In the genomic region with DNA sequence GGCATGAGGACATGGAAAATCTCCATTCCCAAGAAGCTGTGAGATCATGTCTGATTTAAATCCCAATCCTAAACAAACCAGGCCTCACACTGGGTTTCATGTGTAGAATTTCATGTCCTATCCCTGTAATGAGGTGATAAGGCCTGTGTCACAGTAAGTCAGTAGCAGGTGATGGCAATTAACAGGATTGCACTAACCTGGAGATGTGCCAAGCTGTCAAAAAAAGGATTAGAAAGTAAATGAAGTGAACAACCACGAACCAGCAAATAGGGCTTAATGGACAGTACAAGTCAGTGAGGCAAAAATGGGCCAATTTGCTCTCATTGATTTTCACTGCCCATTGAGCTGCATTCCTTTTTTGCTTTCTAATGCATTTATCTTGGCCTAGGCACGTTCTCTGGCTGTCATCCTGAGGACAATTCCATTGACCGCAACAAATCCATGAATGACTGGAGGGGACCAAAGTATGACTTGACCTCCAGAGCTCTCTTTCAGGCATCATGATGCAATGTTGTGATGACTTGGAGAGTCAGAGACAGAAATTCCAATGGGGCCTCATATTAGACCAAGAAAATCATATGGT, we compare ENCODE assay signal across 19 cellular contexts.
DNase-seq lines count a peak whose midpoint lies in the region; ATAC-seq, FAIRE-seq and TF ChIP-seq lines count a peak whose summit lies in the region.
"Had no signal": no experiment of that assay in that cellular context is flagged by ENCODE, and none has a peak within 500 bp of the region (broad histone marks: within the 10 kb centered on the region; RNA-seq: fewer than 3 reads in every experiment).

No MANE protein-coding gene starts in this region.

- no peaks in the 10 kb centered on the region for H3K27me3 ChIP-seq in heart right ventricle
- H3K27me3 ChIP-seq in left lung, result no peaks in the 10 kb centered on the region
- H3K27me3 ChIP-seq: gastroesophageal sphincter, right lobe of liver, transverse colon had no signal

- FAIRE-seq in islet of Langerhans (lab: Jason Lieb, UNC) (peak; percentile 100), RCC 7860 (lab: Jason Lieb, UNC) (no peak)

- POLR2A ChIA-PET in HEK293 (lab: Yijun Ruan, JAX), result interaction anchor here (1.0 to 1.8 kb wide), 2 partner anchors 24 to 674 kb away, joined by 3 to 4 read pairs; partner anchors contain the start of gene ADGRL2

- ATAC-seq in heart right ventricle (no peak), left lung (no peak)
- ATAC-seq: activated naive CD4-positive, alpha-beta T cell treated with anti-CD3 and anti-CD28 coated beads, Interleukin-2, amount 50 U/mL, for 72 hours; gastroesophageal sphincter; right lobe of liver; Right ventricle myocardium inferior had no signal

- peak overlapping the region; percentile 38; the same call in 1 of the 2 replicates for H3K27ac ChIP-seq in HEK293 (ENCODE audit: extremely low read depth, low read depth, low read length)
- H3K27ac ChIP-seq in heart right ventricle, result no peak overlapping the region
- no peak overlapping the region for H3K27ac ChIP-seq in left lung
- H3K27ac ChIP-seq: gastroesophageal sphincter, GM23248, right lobe of liver, transverse colon had no signal

- H3K4me1 ChIP-seq in HEK293 (ENCODE audit: control insufficient read depth, insufficient read depth, low read length) (no peaks in the 10 kb centered on the region), heart right ventricle (peaks cover 0 to 5% (median 0%) of the 10 kb centered on the region in 9 donors), left lung (no peaks in the 10 kb centered on the region)
- H3K4me1 ChIP-seq: gastroesophageal sphincter, right lobe of liver, transverse colon had no signal

- TF ChIP-seq CTCF in HEK293 (tag by site-specific recombination; IDR thresholded peaks at IDR 0.05) (no peak), heart right ventricle (IDR thresholded peaks at IDR 0.05) (no peak), left lung (IDR thresholded peaks at IDR 0.05) (no peak)

- no peaks in the 10 kb centered on the region for H3K9me3 ChIP-seq in HEK293 (ENCODE audit: control insufficient read depth, insufficient read depth, low read depth, low read length)
- no peaks in the 10 kb centered on the region for H3K9me3 ChIP-seq in heart right ventricle
- no peaks in the 10 kb centered on the region for H3K9me3 ChIP-seq in left lung
- H3K9me3 ChIP-seq: gastroesophageal sphincter, right lobe of liver, transverse colon had no signal

- no peaks in the 10 kb centered on the region for H3K36me3 ChIP-seq in HEK293 (ENCODE audit: control insufficient read depth in 2 of 2, insufficient read depth in 1 of 2, low read length in 2 of 2)
- H3K36me3 ChIP-seq in heart right ventricle, result no peaks in the 10 kb centered on the region
- H3K36me3 ChIP-seq in left lung, result no peaks in the 10 kb centered on the region
- H3K36me3 ChIP-seq: gastroesophageal sphincter, right lobe of liver, transverse colon had no signal

- intact Hi-C loops in heart right ventricle (cut with DNase I), result no loop called here
- intact Hi-C loops in left lung (cut with DNase I), result no loop called here

- 55 to 56% methylated on average over 3 of the region's 3 CpGs for WGBS in heart right ventricle, 2 donors

- DNase-seq in NCI-H146 treated with DMSO at 0.1 percent for 48 hours (lab: John Stamatoyannopoulos, UW; ENCODE audit: unreplicated experiment) (peak; percentile 99), SHP77 treated with DMSO at 0.1 percent for 48 hours (lab: John Stamatoyannopoulos, UW) (peak; percentile 20), heart right ventricle (no peak), RCC 7860 (ENCODE audit: low spot score) (no peak), HCEC 1CT (no peak), left lung (no peak)
- DNase-seq: activated CD4-positive, alpha-beta T cell treated with anti-CD3 and anti-CD28 coated beads for 4 hours; activated T-cell treated with anti-CD3 and anti-CD28 coated beads for 4 hours; endodermal cell; GM23248; NCI-H1092 treated with DMSO at 0.1 percent for 48 hours; right lobe of liver; stimulated activated CD4-positive, alpha-beta T cell treated with anti-CD3 and anti-CD28 coated beads, Interleukin-4, amount 100 ng/mL, for 4 hours; transverse colon had no signal

- no peak overlapping the region for H3K4me3 ChIP-seq in HEK293 (ENCODE audit: low read depth, low read length)
- no peak overlapping the region for H3K4me3 ChIP-seq in heart right ventricle
- H3K4me3 ChIP-seq in left lung, result no peak overlapping the region
- H3K4me3 ChIP-seq: gastroesophageal sphincter, GM23248, right lobe of liver, transverse colon had no signal

- CTCF ChIA-PET in HEK293 (lab: Yijun Ruan, JAX), result interaction anchor here (0.6 to 1.1 kb wide), 3 partner anchors 57 to 179 kb away, joined by 3 to 4 read pairs (median 3); no protein-coding TSS in a partner anchor

TF ChIP-seq in HEK293, 187 proteins besides CTCF, POLR2A, EP300 and RAD21 (continues in another document):
- TF ChIP-seq ZBTB7A (tag by site-specific recombination; IDR thresholded peaks at IDR 0.05; ENCODE audit: low read depth), result peak; percentile 87
- peak; percentile 84 for TF ChIP-seq GLIS2 (tag by site-specific recombination; IDR thresholded peaks at IDR 0.05)
- peak; percentile 89; the same call in 1 of the 2 replicates for TF ChIP-seq ZNF184 (tag by site-specific recombination; IDR thresholded peaks at IDR 0.05)
- TF ChIP-seq ZNF155 (tag by site-specific recombination; IDR thresholded peaks at IDR 0.05), result no peak
- peak; percentile 93 for TF ChIP-seq ZNF558 (tag by site-specific recombination; IDR thresholded peaks at IDR 0.05)
- TF ChIP-seq ZNF274 (IDR thresholded peaks at IDR 0.05; ENCODE audit: low read length), result no peak
- no peak for TF ChIP-seq ZNF274 (tag by site-specific recombination; IDR thresholded peaks at IDR 0.05; ENCODE audit: borderline replicate concordance)
- TF ChIP-seq KLF8 (tag by site-specific recombination; IDR thresholded peaks at IDR 0.05), result peak; percentile 98
- peak; percentile 72 for TF ChIP-seq ZNF121 (tag by site-specific recombination; IDR thresholded peaks at IDR 0.05)
- no peak for TF ChIP-seq ZNF670 (tag by site-specific recombination; IDR thresholded peaks at IDR 0.05; ENCODE audit: low read depth)
- TF ChIP-seq ZBTB17 (tag by site-specific recombination; IDR thresholded peaks at IDR 0.05), result peak; percentile 93
- TF ChIP-seq PRDM1 (tag by site-specific recombination; IDR thresholded peaks at IDR 0.05), result peak; percentile 66
- TF ChIP-seq ZSCAN16 (tag by site-specific recombination; IDR thresholded peaks at IDR 0.05), result 0 out of 2 replicates have a peak, but pooled peaks have one; percentile 53
- TF ChIP-seq, protein P1, sequence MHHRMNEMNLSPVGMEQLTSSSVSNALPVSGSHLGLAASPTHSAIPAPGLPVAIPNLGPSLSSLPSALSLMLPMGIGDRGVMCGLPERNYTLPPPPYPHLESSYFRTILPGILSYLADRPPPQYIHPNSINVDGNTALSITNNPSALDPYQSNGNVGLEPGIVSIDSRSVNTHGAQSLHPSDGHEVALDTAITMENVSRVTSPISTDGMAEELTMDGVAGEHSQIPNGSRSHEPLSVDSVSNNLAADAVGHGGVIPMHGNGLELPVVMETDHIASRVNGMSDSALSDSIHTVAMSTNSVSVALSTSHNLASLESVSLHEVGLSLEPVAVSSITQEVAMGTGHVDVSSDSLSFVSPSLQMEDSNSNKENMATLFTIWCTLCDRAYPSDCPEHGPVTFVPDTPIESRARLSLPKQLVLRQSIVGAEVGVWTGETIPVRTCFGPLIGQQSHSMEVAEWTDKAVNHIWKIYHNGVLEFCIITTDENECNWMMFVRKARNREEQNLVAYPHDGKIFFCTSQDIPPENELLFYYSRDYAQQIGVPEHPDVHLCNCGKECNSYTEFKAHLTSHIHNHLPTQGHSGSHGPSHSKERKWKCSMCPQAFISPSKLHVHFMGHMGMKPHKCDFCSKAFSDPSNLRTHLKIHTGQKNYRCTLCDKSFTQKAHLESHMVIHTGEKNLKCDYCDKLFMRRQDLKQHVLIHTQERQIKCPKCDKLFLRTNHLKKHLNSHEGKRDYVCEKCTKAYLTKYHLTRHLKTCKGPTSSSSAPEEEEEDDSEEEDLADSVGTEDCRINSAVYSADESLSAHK (tag by site-specific recombination; IDR thresholded peaks at IDR 0.05), result peak; percentile 98
- TF ChIP-seq ZNF600 (tag by site-specific recombination; IDR thresholded peaks at IDR 0.05), result peak; percentile 62; the same call in 1 of the 2 replicates
- peak; percentile 87 for TF ChIP-seq PRDM10 (tag by site-specific recombination; IDR thresholded peaks at IDR 0.05)
- 0 out of 2 replicates have a peak, but pooled peaks have one; percentile 64 for TF ChIP-seq ZNF354C (tag by site-specific recombination; IDR thresholded peaks at IDR 0.05; ENCODE audit: borderline replicate concordance, low read depth)
- TF ChIP-seq GLIS1 (tag by site-specific recombination; IDR thresholded peaks at IDR 0.05), result peak; percentile 95
- peak; percentile 94 for TF ChIP-seq BCL11A (tag by site-specific recombination; IDR thresholded peaks at IDR 0.05; ENCODE audit: low read depth)
- TF ChIP-seq GLI2 (tag by site-specific recombination; IDR thresholded peaks at IDR 0.05; ENCODE audit: borderline replicate concordance, low read depth), result peak; percentile 99

Comparison
In these comparisons a context has a peak if more than half of its experiments do, and no peak if none do; other contexts are left out.
1. DNase-seq: peak in NCI-H146 treated with DMSO at 0.1 percent for 48 hours (single experiment) and SHP77 treated with DMSO at 0.1 percent for 48 hours (single experiment); none in heart right ventricle (0 of 2), RCC 7860 (single experiment), HCEC 1CT (single experiment) and left lung (0 of 2).